In genomic region chr6:31186052-31186734, GRCh38 we compare ENCODE assay signal across 12 cellular contexts. TPM values are rescaled to one million over a fixed set of nuclear protein-coding genes. Genes with fewer than 3 reads are reported as not detected.
DNase-seq lines count a peak whose midpoint lies in the region; TF ChIP-seq lines count a peak whose summit lies in the region.
"Had no signal": no experiment of that assay in that cellular context is flagged by ENCODE, and none has a peak within 500 bp of the region (broad histone marks: within the 10 kb centered on the region; RNA-seq: fewer than 3 reads in every experiment).

No MANE protein-coding gene starts in this region.

- CTCF ChIA-PET in activated CD4-positive, alpha-beta T cell treated with anti-CD3 and anti-CD28 coated beads, Interleukin-2, amount 10 ng/mL, durations not matched to agents 7 days and 5 days (lab: Charles Lee) = no interaction called here

- H3K27ac Mint-ChIP-seq in activated CD4-positive, alpha-beta T cell treated with anti-CD3 and anti-CD28 coated beads, Interleukin-2, amount 10 ng/mL, durations not matched to agents 7 days and 5 days = peak overlapping the region; percentile 59
- H3K27ac Mint-ChIP-seq in nephron progenitor cell (peak overlapping the region; percentile 64), CD14-positive monocyte (peak overlapping the region in 3 of 7 donors; percentile 6 to 77 (median 13))
- H3K27ac Mint-ChIP-seq: T-cell had no signal

- peaks cover 19% of the 10 kb centered on the region for H3K4me1 Mint-ChIP-seq in activated CD4-positive, alpha-beta T cell treated with anti-CD3 and anti-CD28 coated beads, Interleukin-2, amount 10 ng/mL, durations not matched to agents 7 days and 5 days
- H3K4me1 Mint-ChIP-seq in nephron progenitor cell = peaks cover 17% of the 10 kb centered on the region
- peaks cover 7% of the 10 kb centered on the region for H3K4me1 Mint-ChIP-seq in CD14-positive monocyte

- H3K4me3 Mint-ChIP-seq in activated CD4-positive, alpha-beta T cell treated with anti-CD3 and anti-CD28 coated beads, Interleukin-2, amount 10 ng/mL, durations not matched to agents 7 days and 5 days = no peak overlapping the region
- no peak overlapping the region for H3K4me3 Mint-ChIP-seq in nephron progenitor cell
- H3K4me3 Mint-ChIP-seq in CD14-positive monocyte = no peak overlapping the region
- H3K4me3 Mint-ChIP-seq: T-cell had no signal

- DNase-seq in activated CD4-positive, alpha-beta T cell treated with anti-CD3 and anti-CD28 coated beads, Interleukin-2, amount 10 ng/mL, durations not matched to agents 7 days and 5 days = no peak
- DNase-seq in activated CD4-positive, alpha-beta T cell treated with anti-CD3 and anti-CD28 coated beads, Interleukin-2, amount 50 U/mL, for 48 hours = no peak
- DNase-seq in fibroblast of the aortic adventitia (ENCODE audit: low read depth) = peak; percentile 65
- no peak for DNase-seq in nephron progenitor cell
- DNase-seq in SW480 (ENCODE audit: low spot score) = no peak
- no peak for DNase-seq in activated naive CD4-positive, alpha-beta T cell treated with anti-CD3 and anti-CD28 coated beads, Interleukin-2, amount 50 U/mL, for 16 hours
- no peak for DNase-seq in CD14-positive monocyte (ENCODE audit: low spot score)
- DNase-seq: 8988T, NCI-H2081, T-cell had no signal

- no peaks in the 10 kb centered on the region for H3K9me3 Mint-ChIP-seq in activated CD4-positive, alpha-beta T cell treated with anti-CD3 and anti-CD28 coated beads, Interleukin-2, amount 10 ng/mL, durations not matched to agents 7 days and 5 days
- H3K9me3 Mint-ChIP-seq in nephron progenitor cell (no peaks in the 10 kb centered on the region), CD14-positive monocyte (peaks cover 0 to 1% (median 0%) of the 10 kb centered on the region in 7 donors)
- H3K9me3 Mint-ChIP-seq: T-cell had no signal

- WGBS in urinary bladder = 60% methylated on average over 24 of the region's 24 CpGs

- no peaks in the 10 kb centered on the region for H3K36me3 Mint-ChIP-seq in activated CD4-positive, alpha-beta T cell treated with anti-CD3 and anti-CD28 coated beads, Interleukin-2, amount 10 ng/mL, durations not matched to agents 7 days and 5 days (ENCODE audit: low read depth)
- no peaks in the 10 kb centered on the region for H3K36me3 Mint-ChIP-seq in nephron progenitor cell (ENCODE audit: low read depth)
- no peaks in the 10 kb centered on the region for H3K36me3 Mint-ChIP-seq in CD14-positive monocyte
- H3K36me3 Mint-ChIP-seq: T-cell had no signal

- TF ChIP-seq CTCF in fibroblast of the aortic adventitia (IDR thresholded peaks at IDR 0.05; ENCODE audit: insufficient read depth, low read length) (no peak), nephron progenitor cell (IDR thresholded peaks at IDR 0.05) (no peak), CD14-positive monocyte (IDR thresholded peaks at IDR 0.05) (no peak)

- POLR2A ChIA-PET in activated CD4-positive, alpha-beta T cell treated with anti-CD3 and anti-CD28 coated beads, Interleukin-2, amount 10 ng/mL, durations not matched to agents 7 days and 5 days (lab: Charles Lee) = no interaction called here

- no peaks in the 10 kb centered on the region for H3K27me3 Mint-ChIP-seq in activated CD4-positive, alpha-beta T cell treated with anti-CD3 and anti-CD28 coated beads, Interleukin-2, amount 10 ng/mL, durations not matched to agents 7 days and 5 days
- peaks cover 16% of the 10 kb centered on the region for H3K27me3 Mint-ChIP-seq in nephron progenitor cell (ENCODE audit: low read depth, poor library complexity)
- H3K27me3 Mint-ChIP-seq in CD14-positive monocyte (ENCODE audit: low read depth in 3 of 3) = no peaks in the 10 kb centered on the region
- H3K27me3 Mint-ChIP-seq: T-cell had no signal

- no peaks in the 10 kb centered on the region for H3K36me3 ChIP-seq in urinary bladder (ENCODE audit: insufficient read depth)

- peak overlapping the region; percentile 37 for H3K4me3 ChIP-seq in fibroblast of the aortic adventitia (ENCODE audit: low read depth, low read length)
- no peak overlapping the region for H3K4me3 ChIP-seq in urinary bladder (ENCODE audit: low read depth, low read length)

- intact Hi-C loops in CD14-positive monocyte (cut with micrococcal nuclease) = no loop called here

- peak overlapping the region; percentile 31 for H3K27ac ChIP-seq in urinary bladder (ENCODE audit: low read depth)

- no peaks in the 10 kb centered on the region for H3K4me1 ChIP-seq in urinary bladder (ENCODE audit: insufficient read depth)

RNA-seq across cellular contexts. Expression of gene POU5F1, which starts 15.7 kb away (rescaled TPM):
- under 1 TPM in 1 of 2 experiments, not detected in 1; 0.20 TPM for total RNA-seq in activated CD4-positive, alpha-beta T cell treated with anti-CD3 and anti-CD28 coated beads, Interleukin-2, amount 10 ng/mL, durations not matched to agents 7 days and 5 days
- total RNA-seq in fibroblast of the aortic adventitia (ENCODE audit: low replicate concordance) (not detected in 2 replicates), urinary bladder (3.0 TPM)
- polyA plus RNA-seq in urinary bladder (4.4 TPM), CD14-positive monocyte (not detected)
- polyA plus RNA-seq: neural cell had no signal

RNA-seq across cellular contexts. Expression of gene TCF19, which starts 27.8 kb away (rescaled TPM):
- total RNA-seq in activated CD4-positive, alpha-beta T cell treated with anti-CD3 and anti-CD28 coated beads, Interleukin-2, amount 10 ng/mL, durations not matched to agents 7 days and 5 days = 10 to 100 TPM; 86.3 to 86.7 TPM
- total RNA-seq in fibroblast of the aortic adventitia (ENCODE audit: low replicate concordance) (4.2 and 46.3 TPM in 2 replicates), urinary bladder (12.7 TPM)
- polyA plus RNA-seq in urinary bladder (7.9 TPM), CD14-positive monocyte (1 to 10 TPM in 1 of 2 donors, under 1 TPM in 1; 0.75 to 1.1 TPM)

RNA-seq across cellular contexts. Expression of gene CCHCR1, which starts 28.6 kb away (rescaled TPM):
- total RNA-seq in activated CD4-positive, alpha-beta T cell treated with anti-CD3 and anti-CD28 coated beads, Interleukin-2, amount 10 ng/mL, durations not matched to agents 7 days and 5 days = 10 to 100 TPM; 43.4 to 44.7 TPM
- total RNA-seq in fibroblast of the aortic adventitia (ENCODE audit: low replicate concordance) = 21.1 and 42.0 TPM in 2 replicates
- total RNA-seq in urinary bladder = 18.2 TPM
- 16.0 TPM for polyA plus RNA-seq in urinary bladder
- 1 to 10 TPM; 2.2 to 2.8 TPM for polyA plus RNA-seq in CD14-positive monocyte

RNA-seq across cellular contexts. Expression of gene PSORS1C2, which starts 47.3 kb away (rescaled TPM):
- not detected for total RNA-seq in activated CD4-positive, alpha-beta T cell treated with anti-CD3 and anti-CD28 coated beads, Interleukin-2, amount 10 ng/mL, durations not matched to agents 7 days and 5 days
- total RNA-seq in fibroblast of the aortic adventitia (ENCODE audit: low replicate concordance) (not detected in 2 replicates), urinary bladder (not detected)
- polyA plus RNA-seq in urinary bladder (not detected), CD14-positive monocyte (not detected)
- total RNA-seq: T-cell had no signal
- polyA plus RNA-seq: neural cell had no signal
